7 cellular contexts compared by ENCODE assay signal in genomic region chr5:177724858-177725257, GRCh38. TPM values are rescaled to one million over a fixed set of nuclear protein-coding genes. Genes with fewer than 3 reads are reported as not detected.
"Had no signal": no experiment of that assay in that cellular context is flagged by ENCODE, and none has a peak within 500 bp of the region (broad histone marks: within the 10 kb centered on the region; RNA-seq: fewer than 3 reads in every experiment).

No MANE protein-coding gene starts in this region.

RNA-seq across cellular contexts. Expression of gene FAM153A, which starts 57.8 kb away (rescaled TPM):
- total RNA-seq: neural crest cell, osteoblast, osteocyte, pulmonary artery endothelial cell, skeletal muscle tissue had no signal
- polyA plus RNA-seq: neural cell, smooth muscle cell had no signal
